ENCODE assay signal across 10 cellular contexts in the genomic region with DNA sequence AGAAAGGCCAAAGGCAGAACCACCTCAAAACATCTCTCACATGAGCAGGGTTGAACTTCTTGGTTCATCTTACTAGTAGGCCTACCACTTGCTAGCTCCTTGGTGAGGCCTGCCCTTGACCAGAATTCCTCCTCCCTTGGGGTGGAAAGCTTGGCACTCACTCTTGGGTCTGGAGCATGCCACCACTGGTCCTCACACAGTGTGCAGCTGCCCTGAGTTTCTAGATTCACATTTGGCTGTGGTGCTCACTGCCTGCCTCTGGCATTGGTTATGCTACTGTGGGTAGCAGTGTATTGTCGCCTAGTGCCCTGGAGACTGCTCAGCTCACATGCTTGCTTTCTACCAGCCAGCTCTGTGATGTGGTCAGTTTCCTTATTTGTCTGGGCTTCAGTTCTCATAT. TPM values are rescaled to one million over a fixed set of nuclear protein-coding genes. Genes with fewer than 3 reads are reported as not detected.
A peak's percentile ranks its signal among the peaks of the same experiment; 100 is the strongest.
DNase-seq lines count a peak whose midpoint lies in the region; ATAC-seq and TF ChIP-seq lines count a peak whose summit lies in the region.
"Had no signal": no experiment of that assay in that cellular context is flagged by ENCODE, and none has a peak within 500 bp of the region (broad histone marks: within the 10 kb centered on the region; RNA-seq: fewer than 3 reads in every experiment).

No MANE protein-coding gene starts in this region.

- no peak overlapping the region for H2AFZ ChIP-seq in MM.1S (ENCODE audit: low read length)
- H2AFZ ChIP-seq: hepatocyte had no signal

- peaks cover 13% of the 10 kb centered on the region; the same call in 1 of the 2 replicates for H3F3A ChIP-seq in MM.1S (ENCODE audit: insufficient read depth, low read length)

- peaks cover 69% of the 10 kb centered on the region for H3K4me1 Mint-ChIP-seq in activated CD4-positive, alpha-beta T cell treated with anti-CD3 and anti-CD28 coated beads, Interleukin-2, amount 10 ng/mL, durations not matched to agents 24 days and 14 days
- H3K4me1 Mint-ChIP-seq in activated naive CD8-positive, alpha-beta T cell treated with anti-CD3 and anti-CD28 coated beads for 36 hours = peaks cover 72% of the 10 kb centered on the region
- peaks cover 95% of the 10 kb centered on the region for H3K4me1 Mint-ChIP-seq in stimulated activated naive CD8-positive, alpha-beta T cell treated with anti-CD3 and anti-CD28 coated beads, Interleukin-15, Interleukin-2, amounts not matched to agents 100 ng/mL and 50 ng/mL, for 24 hours (ENCODE audit: low read depth)

- peaks cover 3% of the 10 kb centered on the region for H3K36me3 ChIP-seq in right atrium auricular region
- H3K36me3 ChIP-seq in MM.1S (replicated peaks; ENCODE audit: insufficient read depth, low read length) = no peaks in the 10 kb centered on the region

- TF ChIP-seq CTCF in right atrium auricular region (IDR thresholded peaks at IDR 0.05) (no peak), MM.1S (IDR thresholded peaks at IDR 0.05; ENCODE audit: low read length) (no peak)

- H3K9me2 ChIP-seq in MM.1S (replicated peaks; ENCODE audit: insufficient read depth, low read length) = no peaks in the 10 kb centered on the region

- intact Hi-C loops in activated CD4-positive, alpha-beta T cell treated with anti-CD3 and anti-CD28 coated beads, Interleukin-2, amount 10 ng/mL, durations not matched to agents 24 days and 14 days (cut with micrococcal nuclease) = loop anchor here (5.0 to 10.0 kb wide), 3 partner anchors 179 to 866 kb away; no protein-coding TSS in a partner anchor

- H3K36me3 Mint-ChIP-seq in activated CD4-positive, alpha-beta T cell treated with anti-CD3 and anti-CD28 coated beads, Interleukin-2, amount 10 ng/mL, durations not matched to agents 24 days and 14 days (ENCODE audit: low read depth) = peaks cover 34% of the 10 kb centered on the region
- peaks cover 80% of the 10 kb centered on the region for H3K36me3 Mint-ChIP-seq in activated naive CD8-positive, alpha-beta T cell treated with anti-CD3 and anti-CD28 coated beads for 36 hours
- H3K36me3 Mint-ChIP-seq in stimulated activated naive CD8-positive, alpha-beta T cell treated with anti-CD3 and anti-CD28 coated beads, Interleukin-15, Interleukin-2, amounts not matched to agents 100 ng/mL and 50 ng/mL, for 24 hours (ENCODE audit: low read depth) = peaks cover 77% of the 10 kb centered on the region

- H3K27me3 ChIP-seq in right atrium auricular region (no peaks in the 10 kb centered on the region), MM.1S (replicated peaks; ENCODE audit: insufficient read depth, low read length) (no peaks in the 10 kb centered on the region)
- H3K27me3 ChIP-seq: hepatocyte had no signal

- H4K20me1 ChIP-seq in MM.1S (ENCODE audit: insufficient read depth, low read length) = 0 out of 2 replicates have a peak, but pooled peaks cover 6% of the 10 kb centered on the region

- H3K9me3 ChIP-seq in right atrium auricular region = no peaks in the 10 kb centered on the region
- H3K9me3 ChIP-seq in MM.1S (replicated peaks; ENCODE audit: insufficient read depth, low read length) = no peaks in the 10 kb centered on the region

- H3K27ac Mint-ChIP-seq in activated CD4-positive, alpha-beta T cell treated with anti-CD3 and anti-CD28 coated beads, Interleukin-2, amount 10 ng/mL, durations not matched to agents 24 days and 14 days = peak overlapping the region; percentile 92
- H3K27ac Mint-ChIP-seq in activated naive CD8-positive, alpha-beta T cell treated with anti-CD3 and anti-CD28 coated beads for 36 hours = peak overlapping the region; percentile 88
- peak overlapping the region; percentile 97 for H3K27ac Mint-ChIP-seq in stimulated activated naive CD8-positive, alpha-beta T cell treated with anti-CD3 and anti-CD28 coated beads, Interleukin-15, Interleukin-2, amounts not matched to agents 100 ng/mL and 50 ng/mL, for 24 hours

- H3K27ac ChIP-seq in right atrium auricular region = peak overlapping the region; percentile 28 to 46
- H3K27ac ChIP-seq in MM.1S (ENCODE audit: low read length) = no peak overlapping the region
- H3K27ac ChIP-seq: hepatocyte had no signal

- H3K4me3 Mint-ChIP-seq in activated CD4-positive, alpha-beta T cell treated with anti-CD3 and anti-CD28 coated beads, Interleukin-2, amount 10 ng/mL, durations not matched to agents 24 days and 14 days = peak overlapping the region; percentile 93
- peak overlapping the region; percentile 81 for H3K4me3 Mint-ChIP-seq in activated naive CD8-positive, alpha-beta T cell treated with anti-CD3 and anti-CD28 coated beads for 36 hours
- H3K4me3 Mint-ChIP-seq in stimulated activated naive CD8-positive, alpha-beta T cell treated with anti-CD3 and anti-CD28 coated beads, Interleukin-15, Interleukin-2, amounts not matched to agents 100 ng/mL and 50 ng/mL, for 24 hours = peak overlapping the region; percentile 81

- H3K79me2 ChIP-seq in MM.1S (ENCODE audit: low read length) = peaks cover 30% of the 10 kb centered on the region
- H3K79me2 ChIP-seq: hepatocyte had no signal

- ATAC-seq in HG03025 (IDR thresholded peaks at IDR 0.05; ENCODE audit: low FRiP score, unreplicated experiment) = no peak

- H3K4me1 ChIP-seq in right atrium auricular region (peaks cover 0 to 49% of the 10 kb centered on the region in 2 donors), MM.1S (ENCODE audit: low read length) (peaks cover 14% of the 10 kb centered on the region)

- peaks cover 4% of the 10 kb centered on the region for H3K9me3 Mint-ChIP-seq in activated CD4-positive, alpha-beta T cell treated with anti-CD3 and anti-CD28 coated beads, Interleukin-2, amount 10 ng/mL, durations not matched to agents 24 days and 14 days
- H3K9me3 Mint-ChIP-seq in activated naive CD8-positive, alpha-beta T cell treated with anti-CD3 and anti-CD28 coated beads for 36 hours = peaks cover 10% of the 10 kb centered on the region
- H3K9me3 Mint-ChIP-seq in stimulated activated naive CD8-positive, alpha-beta T cell treated with anti-CD3 and anti-CD28 coated beads, Interleukin-15, Interleukin-2, amounts not matched to agents 100 ng/mL and 50 ng/mL, for 24 hours = peaks cover 5% of the 10 kb centered on the region

- H3K4me3 ChIP-seq in right atrium auricular region = no peak overlapping the region
- no peak overlapping the region for H3K4me3 ChIP-seq in MM.1S (ENCODE audit: low read length)
- H3K4me3 ChIP-seq: hepatocyte had no signal

- no peak overlapping the region for H3K4me2 ChIP-seq in MM.1S (ENCODE audit: low read depth, low read length)
- H3K4me2 ChIP-seq: hepatocyte had no signal

- H3K9ac ChIP-seq in MM.1S (ENCODE audit: low read length) = no peak overlapping the region

- no peaks in the 10 kb centered on the region for H3K27me3 Mint-ChIP-seq in activated CD4-positive, alpha-beta T cell treated with anti-CD3 and anti-CD28 coated beads, Interleukin-2, amount 10 ng/mL, durations not matched to agents 24 days and 14 days
- H3K27me3 Mint-ChIP-seq in activated naive CD8-positive, alpha-beta T cell treated with anti-CD3 and anti-CD28 coated beads for 36 hours = no peaks in the 10 kb centered on the region
- H3K27me3 Mint-ChIP-seq in stimulated activated naive CD8-positive, alpha-beta T cell treated with anti-CD3 and anti-CD28 coated beads, Interleukin-15, Interleukin-2, amounts not matched to agents 100 ng/mL and 50 ng/mL, for 24 hours = no peaks in the 10 kb centered on the region

- DNase-seq in activated CD4-positive, alpha-beta T cell treated with anti-CD3 and anti-CD28 coated beads, Interleukin-2, amount 10 ng/mL, durations not matched to agents 24 days and 14 days = peak; percentile 72
- DNase-seq in activated CD4-positive, alpha-beta T cell treated with anti-CD3 and anti-CD28 coated beads for 1 hour = no peak
- no peak for DNase-seq in activated naive CD8-positive, alpha-beta T cell treated with anti-CD3 and anti-CD28 coated beads for 36 hours
- no peak for DNase-seq in right atrium auricular region (ENCODE audit: low spot score)
- DNase-seq in MM.1S = no peak
- no peak for DNase-seq in mucosa of gallbladder (ENCODE audit: low spot score)
- DNase-seq: NCI-H2171 treated with DMSO at 0.1 percent for 48 hours had no signal

RNA-seq across cellular contexts. Expression of a gene that starts 23.7 kb away (rescaled TPM):
- total RNA-seq in activated CD4-positive, alpha-beta T cell treated with anti-CD3 and anti-CD28 coated beads, Interleukin-2, amount 10 ng/mL, durations not matched to agents 24 days and 14 days = 27.1 and 29.8 TPM in 2 replicates
- total RNA-seq in activated naive CD8-positive, alpha-beta T cell treated with anti-CD3 and anti-CD28 coated beads for 36 hours = 10 to 100 TPM; 37.9 to 41.8 TPM
- total RNA-seq in right atrium auricular region (10 to 100 TPM in 1 of 2 donors, 1 to 10 TPM in 1; 9.8 to 15.7 TPM), mucosa of gallbladder (15.3 TPM)

RNA-seq across cellular contexts. Expression of a gene that starts 23.9 kb away (rescaled TPM):
- total RNA-seq in activated CD4-positive, alpha-beta T cell treated with anti-CD3 and anti-CD28 coated beads, Interleukin-2, amount 10 ng/mL, durations not matched to agents 24 days and 14 days = 27.6 and 30.1 TPM in 2 replicates
- 10 to 100 TPM; 28.2 to 28.7 TPM for total RNA-seq in activated naive CD8-positive, alpha-beta T cell treated with anti-CD3 and anti-CD28 coated beads for 36 hours
- total RNA-seq in right atrium auricular region (10 to 100 TPM; 17.3 to 17.7 TPM), mucosa of gallbladder (17.3 TPM)
